In the genomic region with DNA sequence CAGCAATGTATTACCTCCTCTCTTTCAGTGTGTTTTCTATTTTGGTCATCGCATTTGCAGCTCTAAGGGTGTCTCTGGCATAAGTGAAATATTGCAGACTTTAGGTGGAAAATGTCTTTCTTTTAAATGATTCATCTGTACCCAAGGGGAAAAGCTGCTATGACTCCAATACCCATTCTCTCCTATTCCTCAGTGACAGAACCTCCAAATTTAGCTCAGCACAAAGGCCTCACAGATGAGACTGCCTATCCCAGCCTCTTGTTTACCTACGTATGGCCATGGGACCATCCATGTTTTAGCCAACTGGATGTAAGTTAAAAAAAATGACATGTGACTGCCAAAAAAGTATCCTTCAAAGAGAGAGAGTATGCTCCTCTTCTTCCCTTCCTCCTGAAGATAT, we compare ENCODE assay signal across 19 cellular contexts.
"Had no signal": no experiment of that assay in that cellular context is flagged by ENCODE, and none has a peak within 500 bp of the region (broad histone marks: within the 10 kb centered on the region; RNA-seq: fewer than 3 reads in every experiment).

No MANE protein-coding gene starts in this region.

- H3K27ac Mint-ChIP-seq: activated CD4-positive, alpha-beta memory T cell treated with anti-CD3 and anti-CD28 coated beads for 36 hours; activated T-helper 2 cell treated with anti-CD3 and anti-CD28 coated beads, Interferon-gamma antibody, Interleukin-2, Interleukin-4, amounts not matched to agents 10 μg/mL and 5 μg/mL and 100 μg/mL, durations not matched to agents 14 hours and 24 hours and 36 hours; natural killer cell treated with Interleukin-12 subunit alpha and Interleukin-12 subunit beta and Interleukin-15 and Interleukin-18, amount 100 ng/mL, for 72 hours had no signal

- H3K79me2 ChIP-seq: parathyroid adenoma had no signal

- H3K36me3 Mint-ChIP-seq: natural killer cell treated with Interleukin-12 subunit alpha and Interleukin-12 subunit beta and Interleukin-15 and Interleukin-18, amount 100 ng/mL, for 72 hours had no signal

- H3K9me3 Mint-ChIP-seq: activated CD4-positive, alpha-beta memory T cell treated with anti-CD3 and anti-CD28 coated beads for 36 hours; activated T-helper 2 cell treated with anti-CD3 and anti-CD28 coated beads, Interferon-gamma antibody, Interleukin-2, Interleukin-4, amounts not matched to agents 10 μg/mL and 5 μg/mL and 100 μg/mL, durations not matched to agents 14 hours and 24 hours and 36 hours; natural killer cell treated with Interleukin-12 subunit alpha and Interleukin-12 subunit beta and Interleukin-15 and Interleukin-18, amount 100 ng/mL, for 72 hours had no signal

- DNase-seq: activated CD4-positive, alpha-beta memory T cell treated with anti-CD3 and anti-CD28 coated beads for 36 hours; activated naive CD4-positive, alpha-beta T cell treated with Interleukin-2 at 50 U/mL for 16 hours; activated T-cell treated with anti-CD3 and anti-CD28 coated beads, Interleukin-2, amount 50 U/mL, for 1 hour; aorta; effector CD8-positive, alpha-beta T cell; lower lobe of right lung; stimulated activated CD4-positive, alpha-beta T cell treated with anti-CD3 and anti-CD28 coated beads, Interleukin-2, amount 100 ng/mL, for 24 hours; stimulated activated naive CD8-positive, alpha-beta T cell treated with anti-CD3 and anti-CD28 coated beads, Interleukin-15, Interleukin-2, amounts not matched to agents 100 U/mL and 50 U/mL, for 24 hours; substantia nigra; SW 1271; T-helper 2 cell; upper lobe of left lung had no signal

- H3K9ac ChIP-seq: parathyroid adenoma had no signal

- H3K27ac ChIP-seq: hepatocyte, lower lobe of right lung, neutrophil had no signal

- H3K4me2 ChIP-seq: hepatocyte had no signal

- H3K27me3 ChIP-seq: esophagus muscularis mucosa, hepatocyte, neutrophil, SJSA1, upper lobe of left lung had no signal

- H2AFZ ChIP-seq: hepatocyte, parathyroid adenoma had no signal

- H3K27me3 Mint-ChIP-seq: activated CD4-positive, alpha-beta memory T cell treated with anti-CD3 and anti-CD28 coated beads for 36 hours; natural killer cell treated with Interleukin-12 subunit alpha and Interleukin-12 subunit beta and Interleukin-15 and Interleukin-18, amount 100 ng/mL, for 72 hours had no signal

- H3K4me3 ChIP-seq: esophagus muscularis mucosa, hepatocyte, lower lobe of right lung, SJSA1, upper lobe of left lung had no signal

- H3K36me3 ChIP-seq: esophagus muscularis mucosa, lower lobe of right lung, neutrophil, SJSA1, upper lobe of left lung had no signal

- ATAC-seq: lower lobe of right lung; natural killer cell treated with Interleukin-12 subunit alpha and Interleukin-12 subunit beta and Interleukin-15 and Interleukin-18, amount 100 ng/mL, for 72 hours; stimulated activated naive CD8-positive, alpha-beta T cell treated with anti-CD3 and anti-CD28 coated beads, Interleukin-15, Interleukin-2, amounts not matched to agents 100 U/mL and 50 U/mL, for 24 hours had no signal

- H3K4me3 Mint-ChIP-seq: activated CD4-positive, alpha-beta memory T cell treated with anti-CD3 and anti-CD28 coated beads for 36 hours; natural killer cell treated with Interleukin-12 subunit alpha and Interleukin-12 subunit beta and Interleukin-15 and Interleukin-18, amount 100 ng/mL, for 72 hours had no signal

- H3K9me3 ChIP-seq: esophagus muscularis mucosa, lower lobe of right lung, neutrophil, SJSA1, upper lobe of left lung had no signal

- H3K4me1 ChIP-seq: parathyroid adenoma had no signal
